In genomic region chr14:34223302-34224150, GRCh38 we compare ENCODE assay signal across 2 cellular contexts.
A peak's percentile ranks its signal among the peaks of the same experiment; 100 is the strongest.
TF ChIP-seq lines count a peak whose summit lies in the region.

No MANE protein-coding gene starts in this region.

TF ChIP-seq in HepG2, 621 proteins besides CTCF, POLR2A, EP300 and RAD21:
- TF ChIP-seq CREB1 (IDR thresholded peaks at IDR 0.05): peak; percentile 58; the same call in 1 of the 2 replicates
- no peak for TF ChIP-seq CREB1 (CRISPR knock-in tag; IDR thresholded peaks at IDR 0.05)
- no peak for TF ChIP-seq PITX1 (CRISPR knock-in tag; IDR thresholded peaks at IDR 0.05)
- TF ChIP-seq ATRX (CRISPR knock-in tag; IDR thresholded peaks at IDR 0.05; ENCODE audit: borderline replicate concordance): no peak
- TF ChIP-seq MAFK (conservative IDR thresholded peaks at IDR 0.05 in 1 of 2, IDR thresholded peaks at IDR 0.05 in 1 of 2; ENCODE audit: low read length in 2 of 2): peak; percentile 64 to 69
- peak; percentile 49 for TF ChIP-seq MAFF (IDR thresholded peaks at IDR 0.05; ENCODE audit: low read depth, low read length)

TF ChIP-seq in GM12878, 131 proteins besides CTCF, POLR2A, EP300 and RAD21:
- TF ChIP-seq ZNF687 (IDR thresholded peaks at IDR 0.05) (0 out of 2 replicates have a peak, but pooled peaks have one; percentile 20), ESRRA (IDR thresholded peaks at IDR 0.05; ENCODE audit: low read length) (no peak), ZNF24 (IDR thresholded peaks at IDR 0.05) (0 out of 2 replicates have a peak, but pooled peaks have one; percentile 36)
